In the genomic region with DNA sequence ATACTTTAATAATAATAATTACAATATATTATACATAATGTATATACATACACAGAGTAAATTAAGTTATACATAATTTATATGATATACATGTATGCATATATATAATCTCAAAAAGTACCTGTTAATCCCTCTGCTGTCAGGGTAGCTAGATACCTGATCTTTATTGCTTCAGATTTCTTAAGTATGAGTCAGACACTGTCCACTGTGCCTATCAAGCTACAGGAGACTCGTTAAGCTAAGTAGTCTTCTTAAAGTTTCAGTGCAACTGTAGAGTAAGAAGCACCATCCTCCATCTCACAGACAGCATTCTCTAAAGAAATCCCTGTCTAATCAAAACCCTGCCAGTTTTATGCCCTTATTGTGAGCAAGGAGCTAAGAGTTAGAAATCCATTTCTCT, we compare ENCODE assay signal across 10 cellular contexts.
"Had no signal": no experiment of that assay in that cellular context is flagged by ENCODE, and none has a peak within 500 bp of the region (broad histone marks: within the 10 kb centered on the region; RNA-seq: fewer than 3 reads in every experiment).

No MANE protein-coding gene starts in this region.

- H3K9me3 Mint-ChIP-seq: activated naive CD4-positive, alpha-beta T cell treated with anti-CD3 and anti-CD28 coated beads, Interleukin-2, amount 10 ng/mL, durations not matched to agents 7 days and 5 days had no signal

- H3K9me3 ChIP-seq: ascending aorta, thoracic aorta had no signal

- H3K4me1 ChIP-seq: ascending aorta had no signal

- H3K4me3 Mint-ChIP-seq: activated naive CD4-positive, alpha-beta T cell treated with anti-CD3 and anti-CD28 coated beads, Interleukin-2, amount 10 ng/mL, durations not matched to agents 7 days and 5 days; endodermal cell; natural killer cell treated with Interleukin-12 subunit alpha and Interleukin-12 subunit beta and Interleukin-15 and Interleukin-18, amount 100 ng/mL, for 72 hours; stimulated activated effector memory CD8-positive, alpha-beta T cell treated with anti-CD3 and anti-CD28 coated beads, Interleukin-12 subunit alpha, Interleukin-12 subunit beta, amount 100 ng/mL, for 72 hours had no signal

- H3K36me3 Mint-ChIP-seq: activated naive CD4-positive, alpha-beta T cell treated with anti-CD3 and anti-CD28 coated beads, Interleukin-2, amount 10 ng/mL, durations not matched to agents 7 days and 5 days; natural killer cell treated with Interleukin-12 subunit alpha and Interleukin-12 subunit beta and Interleukin-15 and Interleukin-18, amount 100 ng/mL, for 72 hours; stimulated activated effector memory CD8-positive, alpha-beta T cell treated with anti-CD3 and anti-CD28 coated beads, Interleukin-12 subunit alpha, Interleukin-12 subunit beta, amount 100 ng/mL, for 72 hours had no signal

- H3K36me3 ChIP-seq: ascending aorta, thoracic aorta had no signal

- DNase-seq: activated CD4-positive, alpha-beta T cell treated with anti-CD3 and anti-CD28 coated beads, Interleukin-2, amount 50 U/mL, for 1 hour; activated naive CD4-positive, alpha-beta T cell treated with anti-CD3 and anti-CD28 coated beads, Interleukin-2, amount 10 ng/mL, durations not matched to agents 7 days and 5 days; endodermal cell; hippocampal formation; retina had no signal

- ATAC-seq: esophagus mucosa; natural killer cell treated with Interleukin-12 subunit alpha and Interleukin-12 subunit beta and Interleukin-15 and Interleukin-18, amount 100 ng/mL, for 72 hours; stimulated activated effector memory CD8-positive, alpha-beta T cell treated with anti-CD3 and anti-CD28 coated beads, Interleukin-12 subunit alpha, Interleukin-12 subunit beta, amount 100 ng/mL, for 72 hours had no signal

- H3K27ac Mint-ChIP-seq: activated naive CD4-positive, alpha-beta T cell treated with anti-CD3 and anti-CD28 coated beads, Interleukin-2, amount 10 ng/mL, durations not matched to agents 7 days and 5 days; endodermal cell; natural killer cell treated with Interleukin-12 subunit alpha and Interleukin-12 subunit beta and Interleukin-15 and Interleukin-18, amount 100 ng/mL, for 72 hours; stimulated activated effector memory CD8-positive, alpha-beta T cell treated with anti-CD3 and anti-CD28 coated beads, Interleukin-12 subunit alpha, Interleukin-12 subunit beta, amount 100 ng/mL, for 72 hours had no signal

- H3K4me3 ChIP-seq: ascending aorta, thoracic aorta had no signal

- H3K27ac ChIP-seq: ascending aorta, thoracic aorta had no signal

- H3K27me3 ChIP-seq: ascending aorta had no signal

- H3K27me3 Mint-ChIP-seq: activated naive CD4-positive, alpha-beta T cell treated with anti-CD3 and anti-CD28 coated beads, Interleukin-2, amount 10 ng/mL, durations not matched to agents 7 days and 5 days; natural killer cell treated with Interleukin-12 subunit alpha and Interleukin-12 subunit beta and Interleukin-15 and Interleukin-18, amount 100 ng/mL, for 72 hours had no signal

- H3K4me1 Mint-ChIP-seq: activated naive CD4-positive, alpha-beta T cell treated with anti-CD3 and anti-CD28 coated beads, Interleukin-2, amount 10 ng/mL, durations not matched to agents 7 days and 5 days; stimulated activated effector memory CD8-positive, alpha-beta T cell treated with anti-CD3 and anti-CD28 coated beads, Interleukin-12 subunit alpha, Interleukin-12 subunit beta, amount 100 ng/mL, for 72 hours had no signal
